Comparison of ENCODE assay signal across 31 cellular contexts in genomic region chr14:55814064-55814463, GRCh38.
DNase-seq lines count a peak whose midpoint lies in the region; ATAC-seq and TF ChIP-seq lines count a peak whose summit lies in the region.
"Had no signal": no experiment of that assay in that cellular context is flagged by ENCODE, and none has a peak within 500 bp of the region (broad histone marks: within the 10 kb centered on the region; RNA-seq: fewer than 3 reads in every experiment).

No MANE protein-coding gene starts in this region.

- no peak for DNase-seq in activated T-cell treated with anti-CD3 and anti-CD28 coated beads, Interleukin-2, amount 50 U/mL, for 72 hours
- no peak for DNase-seq in activated T-cell treated with anti-CD3 and anti-CD28 coated beads, Interleukin-2, amount 50 U/mL, for 1 hour
- DNase-seq in PC-9, result no peak
- DNase-seq in cardiac fibroblast (ENCODE audit: low read depth in 2 of 2), result peak; percentile 34 to 35
- peak; percentile 36 for DNase-seq in kidney tubule cell (ENCODE audit: low spot score)
- DNase-seq in progenitor cell of endocrine pancreas (ENCODE audit: low spot score, unreplicated experiment), result no peak
- no peak for DNase-seq in cerebellum (ENCODE audit: low spot score)
- no peak for DNase-seq in A673 (ENCODE audit: low spot score)
- DNase-seq: activated naive CD4-positive, alpha-beta T cell treated with anti-CD3 and anti-CD28 coated beads for 36 hours; activated T-cell treated with anti-CD3 and anti-CD28 coated beads, Interleukin-2, amount 50 U/mL, for 4 hours; anterior cingulate cortex; C1 segment of cervical spinal cord; Calu3; erythroblast; HCEC 1CT; midbrain; naive thymus-derived CD8-positive, alpha-beta T cell; NCI-H1105 treated with DMSO at 0.1 percent for 48 hours; NCI-H2029; NCI-H2227 treated with DMSO at 0.1 percent for 48 hours; NCI-H748 treated with DMSO at 0.1 percent for 48 hours; ovary; SK-N-SH; stimulated activated CD4-positive, alpha-beta T cell treated with anti-CD3 and anti-CD28 coated beads, Interleukin-12 subunit alpha, Interleukin-12 subunit beta, amount 100 ng/mL, for 4 hours; stimulated activated CD4-positive, alpha-beta T cell treated with anti-CD3 and anti-CD28 coated beads, Interleukin-4, amount 100 ng/mL, for 24 hours; stimulated activated naive CD4-positive, alpha-beta T cell treated with Interleukin-2 at 50 U/mL for 16 hours; WERI-Rb-1 had no signal

- no peak for TF ChIP-seq CTCF in PC-9 (conservative IDR thresholded peaks at IDR 0.05)
- TF ChIP-seq CTCF in cardiac fibroblast (IDR thresholded peaks at IDR 0.05; ENCODE audit: low read depth, low read length), result no peak
- no peak for TF ChIP-seq CTCF in progenitor cell of endocrine pancreas (IDR thresholded peaks at IDR 0.05; ENCODE audit: unreplicated experiment)
- TF ChIP-seq CTCF in A673 (conservative IDR thresholded peaks at IDR 0.05; ENCODE audit: low read depth, low read length), result no peak

- intact Hi-C loops in PC-9 (cut with micrococcal nuclease; ENCODE audit: unreplicated experiment), result no loop called here
- intact Hi-C loops in A673 (cut with micrococcal nuclease; ENCODE audit: unreplicated experiment), result no loop called here

- H3K36me3 Mint-ChIP-seq in activated T-cell treated with anti-CD3 and anti-CD28 coated beads, Interleukin-2, amount 50 U/mL, for 72 hours (ENCODE audit: insufficient read depth in 2 of 2), result peaks cover 16 to 24% of the 10 kb centered on the region in 2 donors
- H3K36me3 Mint-ChIP-seq in progenitor cell of endocrine pancreas (ENCODE audit: insufficient read depth), result no peaks in the 10 kb centered on the region

- no peaks in the 10 kb centered on the region for H4K20me1 ChIP-seq in PC-9 (ENCODE audit: insufficient read depth)

- H3K9me3 Mint-ChIP-seq in activated T-cell treated with anti-CD3 and anti-CD28 coated beads, Interleukin-2, amount 50 U/mL, for 72 hours, result peaks cover 10 to 18% of the 10 kb centered on the region in 2 donors
- peaks cover 15% of the 10 kb centered on the region for H3K9me3 Mint-ChIP-seq in progenitor cell of endocrine pancreas (ENCODE audit: low read depth)

- peak overlapping the region; percentile 33; the same call in 1 of the 2 replicates for H2AFZ ChIP-seq in PC-9

- POLR2A ChIA-PET in PC-9 (lab: Charles Lee; ENCODE audit: unreplicated experiment) (interaction anchor here (0.5 kb wide), 1 partner anchor 111 kb away, joined by 5 read pairs; no protein-coding TSS in a partner anchor), A673 (lab: Charles Lee; ENCODE audit: low non-redundant PET) (no interaction called here)

- H3K27ac ChIP-seq in PC-9 (no peak overlapping the region), A673 (ENCODE audit: low read depth, low read length, poor library complexity, severe bottlenecking) (no peak overlapping the region)
- H3K27ac ChIP-seq: gastroesophageal sphincter, ovary, right atrium auricular region, WERI-Rb-1 had no signal

- H3K36me3 ChIP-seq in PC-9 (ENCODE audit: low read depth) (no peaks in the 10 kb centered on the region), A673 (ENCODE audit: insufficient read depth, low read length, poor library complexity, severe bottlenecking) (no peaks in the 10 kb centered on the region)
- H3K36me3 ChIP-seq: gastroesophageal sphincter, ovary, right atrium auricular region, WERI-Rb-1 had no signal

- H3K4me3 ChIP-seq in PC-9, result no peak overlapping the region
- no peak overlapping the region for H3K4me3 ChIP-seq in cardiac fibroblast (replicated peaks in 1 of 2; ENCODE audit: low read depth in 2 of 2, low read length in 2 of 2)
- H3K4me3 ChIP-seq in A673 (ENCODE audit: low read depth, low read length, poor library complexity, severe bottlenecking), result no peak overlapping the region
- H3K4me3 ChIP-seq: gastroesophageal sphincter, ovary, right atrium auricular region had no signal

- ATAC-seq in activated T-cell treated with anti-CD3 and anti-CD28 coated beads, Interleukin-2, amount 50 U/mL, for 72 hours (replicated peaks in 1 of 2), result no peak
- ATAC-seq: gastroesophageal sphincter; naive thymus-derived CD8-positive, alpha-beta T cell had no signal

- H3K9me3 ChIP-seq in PC-9 (ENCODE audit: insufficient read depth, low read depth) (0 out of 2 replicates have a peak, but pooled peaks cover 19% of the 10 kb centered on the region), A673 (ENCODE audit: low read depth, low read length, poor library complexity, severe bottlenecking) (no peaks in the 10 kb centered on the region)
- H3K9me3 ChIP-seq: ovary, right atrium auricular region, SK-N-SH had no signal

- no peaks in the 10 kb centered on the region for H3K79me2 ChIP-seq in PC-9 (ENCODE audit: low read depth)

- H3K27ac Mint-ChIP-seq in activated T-cell treated with anti-CD3 and anti-CD28 coated beads, Interleukin-2, amount 50 U/mL, for 72 hours, result peak overlapping the region; percentile 59
- no peak overlapping the region for H3K27ac Mint-ChIP-seq in progenitor cell of endocrine pancreas
- H3K27ac Mint-ChIP-seq: activated naive CD4-positive, alpha-beta T cell treated with anti-CD3 and anti-CD28 coated beads for 36 hours; IgD-negative memory B cell; naive thymus-derived CD8-positive, alpha-beta T cell had no signal

- no peaks in the 10 kb centered on the region for H3K27me3 ChIP-seq in PC-9 (ENCODE audit: insufficient read depth, low read depth)
- no peaks in the 10 kb centered on the region for H3K27me3 ChIP-seq in A673 (replicated peaks; ENCODE audit: insufficient read depth, low read depth, low read length, poor library complexity)
- H3K27me3 ChIP-seq: gastroesophageal sphincter, ovary, right atrium auricular region had no signal

- no peaks in the 10 kb centered on the region for H3F3A ChIP-seq in PC-9 (ENCODE audit: insufficient read depth, low read depth)

- CTCF ChIA-PET in PC-9 (lab: Charles Lee), result no interaction called here
- CTCF ChIA-PET in A673 (lab: Charles Lee), result no interaction called here

- H3K4me1 ChIP-seq in PC-9 (replicated peaks; ENCODE audit: insufficient read depth), result peaks cover 13% of the 10 kb centered on the region
- no peaks in the 10 kb centered on the region for H3K4me1 ChIP-seq in A673 (ENCODE audit: insufficient read depth, low read length, poor library complexity, severe bottlenecking)
- H3K4me1 ChIP-seq: gastroesophageal sphincter, right atrium auricular region had no signal

- H3K27me3 Mint-ChIP-seq in activated T-cell treated with anti-CD3 and anti-CD28 coated beads, Interleukin-2, amount 50 U/mL, for 72 hours (ENCODE audit: low read depth), result no peaks in the 10 kb centered on the region
- no peaks in the 10 kb centered on the region for H3K27me3 Mint-ChIP-seq in progenitor cell of endocrine pancreas
- H3K27me3 Mint-ChIP-seq: central memory CD8-positive, alpha-beta T cell had no signal

- BruUV-seq in PC-9 (replicated peaks; lab: Mats Ljungman, UMichigan) (no TSS peak), A673 (replicated peaks; lab: Mats Ljungman, UMichigan) (no TSS peak)

- peaks cover 28% of the 10 kb centered on the region for H3K4me1 Mint-ChIP-seq in activated T-cell treated with anti-CD3 and anti-CD28 coated beads, Interleukin-2, amount 50 U/mL, for 72 hours (ENCODE audit: low read depth)
- H3K4me1 Mint-ChIP-seq in progenitor cell of endocrine pancreas (ENCODE audit: low read depth), result no peaks in the 10 kb centered on the region
- H3K4me1 Mint-ChIP-seq: IgD-negative memory B cell had no signal

- peak overlapping the region in 1 of 2 donors; percentile 63 for H3K4me3 Mint-ChIP-seq in activated T-cell treated with anti-CD3 and anti-CD28 coated beads, Interleukin-2, amount 50 U/mL, for 72 hours
- H3K4me3 Mint-ChIP-seq in progenitor cell of endocrine pancreas (ENCODE audit: low read depth), result no peak overlapping the region
- H3K4me3 Mint-ChIP-seq: activated naive CD4-positive, alpha-beta T cell treated with anti-CD3 and anti-CD28 coated beads for 36 hours; activated T-cell treated with anti-CD3 and anti-CD28 coated beads, Interleukin-2, amount 50 U/mL, for 4 hours; central memory CD8-positive, alpha-beta T cell; IgD-negative memory B cell; naive thymus-derived CD8-positive, alpha-beta T cell had no signal

- no peak overlapping the region for H3K4me2 ChIP-seq in PC-9
- H3K4me2 ChIP-seq: SK-N-SH had no signal

- H3K9me2 ChIP-seq in PC-9 (ENCODE audit: insufficient read depth), result no peaks in the 10 kb centered on the region
- H3K9me2 ChIP-seq: SK-N-SH had no signal

Comparison
In these comparisons a context has a peak if more than half of its experiments do, and no peak if none do; other contexts are left out.
1. DNase-seq: peak in cardiac fibroblast (2 of 2) and kidney tubule cell (single experiment); none in activated T-cell treated with anti-CD3 and anti-CD28 coated beads, Interleukin-2, amount 50 U/mL, for 72 hours (0 of 2), activated T-cell treated with anti-CD3 and anti-CD28 coated beads, Interleukin-2, amount 50 U/mL, for 1 hour (single experiment), PC-9 (0 of 2), progenitor cell of endocrine pancreas (single experiment), cerebellum (single experiment) and A673 (single experiment).